ENCODE assay signal across 30 cellular contexts in the genomic region with DNA sequence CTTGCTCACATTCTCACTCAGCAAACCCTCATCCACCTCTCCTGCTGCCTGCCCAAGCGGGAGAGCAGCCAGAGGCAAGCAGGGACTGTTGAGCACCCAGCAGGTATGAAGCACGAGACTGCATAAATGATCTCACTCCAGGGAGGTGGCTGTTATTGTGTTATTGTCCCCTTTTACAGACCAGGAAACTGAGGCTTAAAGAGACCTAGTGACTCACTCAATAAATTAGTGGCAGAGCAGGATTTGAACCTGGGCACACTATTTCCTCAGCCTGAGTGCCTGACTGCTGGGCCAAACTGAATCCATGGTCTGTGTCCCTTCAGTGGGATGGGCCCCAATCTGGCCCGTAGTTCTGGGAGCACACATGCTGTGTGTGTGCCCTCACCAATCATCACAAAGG.
"Had no signal": no experiment of that assay in that cellular context is flagged by ENCODE, and none has a peak within 500 bp of the region (broad histone marks: within the 10 kb centered on the region; RNA-seq: fewer than 3 reads in every experiment).

No MANE protein-coding gene starts in this region.

- H3K9me3 ChIP-seq: esophagus squamous epithelium, gastroesophageal sphincter, heart right ventricle had no signal

- H3K36me3 Mint-ChIP-seq: activated naive CD8-positive, alpha-beta T cell had no signal

- H3K27ac ChIP-seq: brain microvascular endothelial cell, coronary artery, dorsolateral prefrontal cortex, esophagus squamous epithelium, gastroesophageal sphincter, heart right ventricle, hepatocyte had no signal

- H2AFZ ChIP-seq: hepatocyte had no signal

- FAIRE-seq: astrocyte, bronchial epithelial cell had no signal

- H3K27me3 Mint-ChIP-seq: activated CD4-positive, alpha-beta T cell treated with anti-CD3 and anti-CD28 coated beads for 36 hours; activated CD8-positive, alpha-beta T cell treated with anti-CD3 and anti-CD28 coated beads for 36 hours; activated naive CD8-positive, alpha-beta T cell; activated T-helper 17 cell treated with anti-CD3 and anti-CD28 coated beads, Interleukin-2, amount 50 U/mL, for 72 hours; central memory CD8-positive, alpha-beta T cell; effector memory CD8-positive, alpha-beta T cell had no signal

- H3K27me3 ChIP-seq: brain microvascular endothelial cell, dorsolateral prefrontal cortex, esophagus squamous epithelium, gastroesophageal sphincter, heart right ventricle, hepatocyte had no signal

- ATAC-seq: activated CD4-positive, alpha-beta T cell treated with anti-CD3 and anti-CD28 coated beads for 36 hours; activated CD8-positive, alpha-beta T cell treated with anti-CD3 and anti-CD28 coated beads for 36 hours; activated T-cell treated with anti-CD3 and anti-CD28 coated beads, Interleukin-2, amount 50 U/mL, for 4 hours; activated T-helper 17 cell treated with anti-CD3 and anti-CD28 coated beads, Interleukin-2, amount 50 U/mL, for 72 hours; effector memory CD8-positive, alpha-beta T cell; gastroesophageal sphincter; heart right ventricle had no signal

- H3K79me2 ChIP-seq: hepatocyte had no signal

- DNase-seq: activated CD4-positive, alpha-beta T cell treated with anti-CD3 and anti-CD28 coated beads for 36 hours; activated CD4-positive, alpha-beta T cell treated with anti-CD3 and anti-CD28 coated beads, Interleukin-2, amount 50 U/mL, for 1 hour; activated CD4-positive, alpha-beta T cell treated with anti-CD3 and anti-CD28 coated beads, Interleukin-2, amount 50 U/mL, for 48 hours; activated CD4-positive, CD25-positive, alpha-beta regulatory T cell; activated CD4-positive, CD25-positive, alpha-beta regulatory T cell treated with anti-CD3 and anti-CD28 coated beads, Interleukin-2, amount 50 U/mL, for 72 hours; activated CD8-positive, alpha-beta memory T cell treated with anti-CD3 and anti-CD28 coated beads for 24 hours; activated CD8-positive, alpha-beta T cell treated with anti-CD3 and anti-CD28 coated beads for 36 hours; activated effector memory CD4-positive, alpha-beta T cell treated with Interleukin-2 at 50 U/mL for 16 hours; activated gamma-delta T cell treated with Interleukin-2 at 50 U/mL for 16 hours; activated naive CD4-positive, alpha-beta T cell treated with anti-CD3 and anti-CD28 coated beads, Interleukin-2, amount 50 U/mL, for 16 hours; activated naive CD4-positive, alpha-beta T cell treated with Interleukin-2 at 50 U/mL for 16 hours; activated T-cell treated with anti-CD3 and anti-CD28 coated beads, Interleukin-2, amount 50 U/mL, for 4 hours; amniotic stem cell; anterior cingulate cortex; brain microvascular endothelial cell; dorsolateral prefrontal cortex; effector memory CD8-positive, alpha-beta T cell; esophagus squamous epithelium; foreskin melanocyte; heart right ventricle; T-helper 2 cell had no signal

- H3K27ac Mint-ChIP-seq: activated CD4-positive, alpha-beta T cell treated with anti-CD3 and anti-CD28 coated beads for 36 hours; activated CD8-positive, alpha-beta T cell treated with anti-CD3 and anti-CD28 coated beads for 36 hours; activated naive CD8-positive, alpha-beta T cell; activated T-helper 17 cell treated with anti-CD3 and anti-CD28 coated beads, Interleukin-2, amount 50 U/mL, for 72 hours; dendritic cell treated with granulocyte-macrophage colony-stimulating factor and Interleukin-4, amounts not matched to agents 40 ng/mL and 50 ng/mL, for 4 days; effector memory CD8-positive, alpha-beta T cell had no signal

- H3K4me2 ChIP-seq: hepatocyte had no signal

- H3K36me3 ChIP-seq: brain microvascular endothelial cell, esophagus squamous epithelium, gastroesophageal sphincter, heart right ventricle had no signal

- H3K4me3 ChIP-seq: coronary artery, dorsolateral prefrontal cortex, esophagus squamous epithelium, gastroesophageal sphincter, heart right ventricle, hepatocyte had no signal

- H3K9me3 Mint-ChIP-seq: activated CD8-positive, alpha-beta T cell treated with anti-CD3 and anti-CD28 coated beads for 36 hours; activated T-cell treated with anti-CD3 and anti-CD28 coated beads, Interleukin-2, amount 50 U/mL, for 4 hours; activated T-helper 17 cell treated with anti-CD3 and anti-CD28 coated beads, Interleukin-2, amount 50 U/mL, for 72 hours; central memory CD8-positive, alpha-beta T cell; dendritic cell treated with granulocyte-macrophage colony-stimulating factor and Interleukin-4, amounts not matched to agents 40 ng/mL and 50 ng/mL, for 4 days; effector memory CD8-positive, alpha-beta T cell had no signal

- H3K4me3 Mint-ChIP-seq: activated CD4-positive, alpha-beta T cell treated with anti-CD3 and anti-CD28 coated beads for 36 hours; activated CD8-positive, alpha-beta T cell treated with anti-CD3 and anti-CD28 coated beads for 36 hours; activated naive CD8-positive, alpha-beta T cell; activated T-cell treated with anti-CD3 and anti-CD28 coated beads, Interleukin-2, amount 50 U/mL, for 4 hours; activated T-helper 17 cell treated with anti-CD3 and anti-CD28 coated beads, Interleukin-2, amount 50 U/mL, for 72 hours; central memory CD8-positive, alpha-beta T cell; dendritic cell treated with granulocyte-macrophage colony-stimulating factor and Interleukin-4, amounts not matched to agents 40 ng/mL and 50 ng/mL, for 4 days; effector memory CD8-positive, alpha-beta T cell had no signal
